In genomic region chr20:2103454-2104153, GRCh38 we compare ENCODE assay signal across 8 cellular contexts. TPM values are rescaled to one million over a fixed set of nuclear protein-coding genes. Genes with fewer than 3 reads are reported as not detected.
DNase-seq lines count a peak whose midpoint lies in the region; ATAC-seq and TF ChIP-seq lines count a peak whose summit lies in the region.

No MANE protein-coding gene starts in this region.

- H3F3A ChIP-seq in GM23338 (replicated peaks; ENCODE audit: low read depth) = no peaks in the 10 kb centered on the region

- peak; percentile 15 for DNase-seq in GM23338 (ENCODE audit: low spot score)
- DNase-seq in RWPE2 (ENCODE audit: low spot score) = no peak
- DNase-seq in fibroblast of pulmonary artery (ENCODE audit: low read depth) = peak; percentile 2
- DNase-seq in skeletal muscle cell (ENCODE audit: low read depth) = no peak
- DNase-seq in GM19240 (ENCODE audit: insufficient read length, low spot score) = no peak
- no peak for DNase-seq in DMS153 treated with DMSO at 0.1 percent for 48 hours (lab: John Stamatoyannopoulos, UW; ENCODE audit: unreplicated experiment)
- DNase-seq in EL = no peak

- peak overlapping the region; percentile 90 for H3K4me3 Mint-ChIP-seq in GM23338

- peaks cover 6% of the 10 kb centered on the region for H3K27me3 Mint-ChIP-seq in GM23338 (ENCODE audit: insufficient read depth, low read depth, poor library complexity)

- H3K27me3 ChIP-seq in GM23338 (ENCODE audit: insufficient read depth) (no peaks in the 10 kb centered on the region), RWPE2 (ENCODE audit: insufficient read depth, poor library complexity, severe bottlenecking) (no peaks in the 10 kb centered on the region)

- no peak overlapping the region for H2AFZ ChIP-seq in GM23338

- H3K4me1 ChIP-seq in GM23338 (ENCODE audit: insufficient read depth) (peaks cover 33% of the 10 kb centered on the region), RWPE2 (ENCODE audit: insufficient read depth, poor library complexity, severe bottlenecking) (peaks cover 11% of the 10 kb centered on the region)

- H3K4me1 Mint-ChIP-seq in GM23338 = peaks cover 36% of the 10 kb centered on the region

- H3K4me2 ChIP-seq in GM23338 = peak overlapping the region; percentile 90

- H3K36me3 ChIP-seq in GM23338 (ENCODE audit: insufficient read depth) = peaks cover 20% of the 10 kb centered on the region
- H3K36me3 ChIP-seq in RWPE2 (ENCODE audit: low read depth) = peaks cover 35% of the 10 kb centered on the region

- H3K79me2 ChIP-seq in GM23338 (replicated peaks; ENCODE audit: insufficient read depth) = peaks cover 55% of the 10 kb centered on the region

- no peak overlapping the region for H3K27ac ChIP-seq in GM23338 (ENCODE audit: low read depth)
- peak overlapping the region; percentile 83 for H3K27ac ChIP-seq in RWPE2 (ENCODE audit: poor library complexity, severe bottlenecking)

- H3K9me2 ChIP-seq in GM23338 (ENCODE audit: insufficient read depth) = no peaks in the 10 kb centered on the region

- no peak for TF ChIP-seq CTCF in GM23338 (conservative IDR thresholded peaks at IDR 0.05; ENCODE audit: low read depth in 2 of 2)
- no peak for TF ChIP-seq CTCF in RWPE2 (IDR thresholded peaks at IDR 0.05; ENCODE audit: poor library complexity, severe bottlenecking)
- no peak for TF ChIP-seq CTCF in fibroblast of pulmonary artery (IDR thresholded peaks at IDR 0.05; ENCODE audit: low read length, missing control alignments)

- no peak overlapping the region for H3K27ac Mint-ChIP-seq in GM23338

- H3K9me3 Mint-ChIP-seq in GM23338 = no peaks in the 10 kb centered on the region

- peaks cover 32% of the 10 kb centered on the region for H3K36me3 Mint-ChIP-seq in GM23338 (ENCODE audit: low read depth)

- H3K9me3 ChIP-seq in RWPE2 (ENCODE audit: severe bottlenecking) = no peaks in the 10 kb centered on the region

- H4K20me1 ChIP-seq in GM23338 (replicated peaks; ENCODE audit: insufficient read depth) = peaks cover 46% of the 10 kb centered on the region

- no peak for ATAC-seq in GM23338
- no peak for ATAC-seq in RWPE2 (ENCODE audit: low read depth)
- ATAC-seq in GM18858 (IDR thresholded peaks at IDR 0.05; ENCODE audit: unreplicated experiment) = no peak

- H3K4me3 ChIP-seq in GM23338 (peak overlapping the region; percentile 81), RWPE2 (ENCODE audit: severe bottlenecking) (peak overlapping the region; percentile 94), fibroblast of pulmonary artery (replicated peaks; ENCODE audit: low read depth, low read length) (peak overlapping the region; percentile 91), skeletal muscle cell (ENCODE audit: low read depth, low read length) (peak overlapping the region; percentile 90)

TF ChIP-seq in GM23338, 12 proteins besides CTCF, POLR2A, EP300 and RAD21:
- TF ChIP-seq CREB1 (CRISPR knock-in tag; IDR thresholded peaks at IDR 0.05; ENCODE audit: low read depth) = no peak

RNA-seq across cellular contexts. Expression of gene STK35, which starts 2.0 kb away (rescaled TPM):
- total RNA-seq in GM23338 (2014; rRNA removed; shearing (Covaris generic)) = 51.4 and 59.7 TPM in 2 replicates
- 14.2 and 15.9 TPM in 2 replicates for polyA plus RNA-seq in GM23338 (2016; fragmentation: Nextera tagmentation; extraction: Ambion mirVana)

Comparison
In these comparisons a context has a peak if more than half of its experiments do, and no peak if none do; other contexts are left out.
1. DNase-seq: peak in GM23338 (single experiment) and fibroblast of pulmonary artery (single experiment); none in RWPE2 (single experiment), skeletal muscle cell (single experiment), GM19240 (single experiment), DMS153 treated with DMSO at 0.1 percent for 48 hours (single experiment) and EL (single experiment).
2. Peak in every context shown above with its lines, with median percentiles within 50 percentile points of each other: H3K4me3 ChIP-seq.